Comparison of ENCODE assay signal across 1 cellular context in genomic region chr1:169896013-169896412, GRCh38.
TF ChIP-seq lines count a peak whose summit lies in the region.

No MANE protein-coding gene starts in this region.

TF ChIP-seq in K562, 482 proteins besides CTCF, POLR2A, EP300 and RAD21 (continued from another document):
- TF ChIP-seq ZNF639 (CRISPR knock-in tag; conservative IDR thresholded peaks at IDR 0.05 in 1 of 2, IDR thresholded peaks at IDR 0.05 in 1 of 2): no peak
- no peak for TF ChIP-seq ZBTB11 (CRISPR knock-in tag; IDR thresholded peaks at IDR 0.05)
- TF ChIP-seq ARID1B (IDR thresholded peaks at IDR 0.05): 0 out of 2 replicates have a peak, but pooled peaks have one; percentile 22
- no peak for TF ChIP-seq ESRRA (IDR thresholded peaks at IDR 0.05; ENCODE audit: borderline replicate concordance, low read depth)
- no peak for TF ChIP-seq ZNF384 (IDR thresholded peaks at IDR 0.05; ENCODE audit: low read depth, low read length)
- TF ChIP-seq TRIM28 (IDR thresholded peaks at IDR 0.05): no peak
- TF ChIP-seq MBD1 (CRISPR knock-in tag; IDR thresholded peaks at IDR 0.05): no peak
- TF ChIP-seq JUND (IDR thresholded peaks at IDR 0.05; ENCODE audit: borderline replicate concordance, low read depth, low read length): 0 out of 2 replicates have a peak, but pooled peaks have one; percentile 11
- no peak for TF ChIP-seq JUND (tag; IDR thresholded peaks at IDR 0.05; ENCODE audit: borderline replicate concordance, low read depth, low read length)
- TF ChIP-seq SIN3B (IDR thresholded peaks at IDR 0.05; ENCODE audit: low read depth): no peak
- peak; percentile 58 for TF ChIP-seq FOSL1 (tag; conservative IDR thresholded peaks at IDR 0.05)
- no peak for TF ChIP-seq ZNF436 (CRISPR knock-in tag; IDR thresholded peaks at IDR 0.05)
- no peak for TF ChIP-seq FOXP1 (CRISPR knock-in tag; IDR thresholded peaks at IDR 0.05)
- TF ChIP-seq BHLHE40 (IDR thresholded peaks at IDR 0.05; ENCODE audit: low read length): no peak
- 0 out of 2 replicates have a peak, but pooled peaks have one; percentile 22 for TF ChIP-seq JUN (IDR thresholded peaks at IDR 0.05; ENCODE audit: borderline replicate concordance, low read depth, low read length)
- TF ChIP-seq JUN (CRISPR knock-in tag; IDR thresholded peaks at IDR 0.05; ENCODE audit: borderline replicate concordance): no peak
- no peak for TF ChIP-seq GMEB1 (CRISPR knock-in tag; IDR thresholded peaks at IDR 0.05)
- no peak for TF ChIP-seq ZNF184 (CRISPR knock-in tag; IDR thresholded peaks at IDR 0.05)
- no peak for TF ChIP-seq ZNF324 (CRISPR knock-in tag; IDR thresholded peaks at IDR 0.05)
- TF ChIP-seq HMBOX1 (IDR thresholded peaks at IDR 0.05): peak; percentile 98
- peak; percentile 94 for TF ChIP-seq SPI1 (IDR thresholded peaks at IDR 0.05; ENCODE audit: borderline replicate concordance, low read depth, low read length)
- TF ChIP-seq CEBPG (CRISPR knock-in tag; IDR thresholded peaks at IDR 0.05): peak; percentile 52
- TF ChIP-seq CEBPG (tag; conservative IDR thresholded peaks at IDR 0.05 in 1 of 2, IDR thresholded peaks at IDR 0.05 in 1 of 2): no peak
- no peak for TF ChIP-seq GATAD2A (IDR thresholded peaks at IDR 0.05)
- no peak for TF ChIP-seq TAF9B (IDR thresholded peaks at IDR 0.05; ENCODE audit: partially characterized antibody)
- TF ChIP-seq EHMT2 (IDR thresholded peaks at IDR 0.05): no peak
- TF ChIP-seq MAZ (CRISPR knock-in tag; conservative IDR thresholded peaks at IDR 0.05 in 1 of 2, IDR thresholded peaks at IDR 0.05 in 1 of 2): 0 out of 4 replicates have a peak, but pooled peaks of 1 of the 2 experiments have one; percentile 29
- no peak for TF ChIP-seq ZSCAN29 (IDR thresholded peaks at IDR 0.05)
- TF ChIP-seq ELF1 (tag; IDR thresholded peaks at IDR 0.05): 0 out of 2 replicates have a peak, but pooled peaks have one; percentile 27
- no peak for TF ChIP-seq MIER1 (IDR thresholded peaks at IDR 0.05; ENCODE audit: low read depth)
- TF ChIP-seq NUFIP1 (IDR thresholded peaks at IDR 0.05; ENCODE audit: partially characterized antibody): no peak
- no peak for TF ChIP-seq ZBED1 (IDR thresholded peaks at IDR 0.05)
- no peak for TF ChIP-seq POLR2G (IDR thresholded peaks at IDR 0.05; ENCODE audit: low read depth, low read length)
- TF ChIP-seq ZBTB7A (IDR thresholded peaks at IDR 0.05; ENCODE audit: borderline replicate concordance, control insufficient read depth, low read depth, low read length): peak; percentile 31; the same call in 1 of the 2 replicates
- TF ChIP-seq TARDBP (IDR thresholded peaks at IDR 0.05): no peak
- TF ChIP-seq TRIM24 (IDR thresholded peaks at IDR 0.05): peak in 1 of 2 experiments; percentile 16; a peak in 1 of 4 replicates
